Comparison of ENCODE assay signal across 35 cellular contexts in genomic region chr2:3025984-3026383, GRCh38.
"Had no signal": no experiment of that assay in that cellular context is flagged by ENCODE, and none has a peak within 500 bp of the region (broad histone marks: within the 10 kb centered on the region; RNA-seq: fewer than 3 reads in every experiment).

No MANE protein-coding gene starts in this region.

- H3K36me3 ChIP-seq: brain microvascular endothelial cell, cardiac muscle cell had no signal

- H3K27me3 ChIP-seq: brain microvascular endothelial cell, cardiac muscle cell had no signal

- H3K9me3 Mint-ChIP-seq: activated CD4-positive, alpha-beta memory T cell treated with anti-CD3 and anti-CD28 coated beads for 36 hours; activated naive CD4-positive, alpha-beta T cell treated with anti-CD3 and anti-CD28 coated beads for 36 hours; activated T-cell treated with anti-CD3 and anti-CD28 coated beads, Interleukin-2, amount 50 U/mL, for 4 hours; activated T-helper 1 cell treated with anti-CD3 and anti-CD28 coated beads, Interleukin-12 subunit alpha, Interleukin-12 subunit beta, Interleukin-2, Interleukin-4 antibody, amounts not matched to agents 30 ng/mL and 10 ng/mL and 1 ng/mL, durations not matched to agents 14 hours and 24 hours and 36 hours; central memory CD8-positive, alpha-beta T cell had no signal

- ATAC-seq: activated naive CD4-positive, alpha-beta T cell treated with anti-CD3 and anti-CD28 coated beads, Interleukin-2, amount 50 U/mL, for 72 hours; activated T-cell treated with anti-CD3 and anti-CD28 coated beads, Interleukin-2, amount 50 U/mL, for 4 hours; K562; PC-3 had no signal

- H3K4me1 Mint-ChIP-seq: activated B cell treated with CpG ODN at 0.5 μM for 24 hours; central memory CD8-positive, alpha-beta T cell had no signal

- H3K27ac ChIP-seq: brain microvascular endothelial cell, cardiac muscle cell, VCaP had no signal

- H3K4me3 Mint-ChIP-seq: activated B cell treated with CpG ODN at 0.5 μM for 24 hours; activated CD4-positive, alpha-beta memory T cell treated with anti-CD3 and anti-CD28 coated beads for 36 hours; activated naive CD4-positive, alpha-beta T cell treated with anti-CD3 and anti-CD28 coated beads for 36 hours; activated T-cell treated with anti-CD3 and anti-CD28 coated beads, Interleukin-2, amount 50 U/mL, for 4 hours; activated T-helper 1 cell treated with anti-CD3 and anti-CD28 coated beads, Interleukin-12 subunit alpha, Interleukin-12 subunit beta, Interleukin-2, Interleukin-4 antibody, amounts not matched to agents 30 ng/mL and 10 ng/mL and 1 ng/mL, durations not matched to agents 14 hours and 24 hours and 36 hours; central memory CD8-positive, alpha-beta T cell had no signal

- H3K4me3 ChIP-seq: cardiac muscle cell, K562 had no signal

- H3K27ac Mint-ChIP-seq: activated B cell treated with CpG ODN at 0.5 μM for 24 hours; activated CD4-positive, alpha-beta memory T cell treated with anti-CD3 and anti-CD28 coated beads for 36 hours; activated naive CD4-positive, alpha-beta T cell treated with anti-CD3 and anti-CD28 coated beads for 36 hours; activated naive CD4-positive, alpha-beta T cell treated with anti-CD3 and anti-CD28 coated beads, Interleukin-2, amount 50 U/mL, for 72 hours; activated T-helper 1 cell treated with anti-CD3 and anti-CD28 coated beads, Interleukin-12 subunit alpha, Interleukin-12 subunit beta, Interleukin-2, Interleukin-4 antibody, amounts not matched to agents 30 ng/mL and 10 ng/mL and 1 ng/mL, durations not matched to agents 14 hours and 24 hours and 36 hours had no signal

- DNase-seq: activated B cell treated with CpG ODN at 0.5 μM for 24 hours; activated CD4-positive, alpha-beta memory T cell treated with anti-CD3 and anti-CD28 coated beads for 36 hours; activated CD4-positive, alpha-beta T cell treated with anti-CD3 and anti-CD28 coated beads for 4 hours; activated CD4-positive, alpha-beta T cell treated with anti-CD3 and anti-CD28 coated beads, Interleukin-2, amount 50 U/mL, for 1 hour; activated CD4-positive, CD25-positive, alpha-beta regulatory T cell treated with anti-CD3 and anti-CD28 coated beads, Interleukin-2, amount 50 U/mL, for 72 hours; activated CD8-positive, alpha-beta memory T cell treated with anti-CD3 and anti-CD28 coated beads, Interleukin-2, amount 50 U/mL, for 4 hours; activated gamma-delta T cell treated with Interleukin-2 at 50 U/mL for 16 hours; activated naive CD4-positive, alpha-beta T cell treated with anti-CD3 and anti-CD28 coated beads for 36 hours; activated T-cell treated with anti-CD3 and anti-CD28 coated beads for 4 hours; activated T-cell treated with anti-CD3 and anti-CD28 coated beads, Interleukin-2, amount 50 U/mL, for 4 hours; amniotic stem cell; aorta; brain microvascular endothelial cell; IMR-90; NCI-H1105 treated with DMSO at 0.1 percent for 48 hours; NCI-H1436; NCI-H1694; NCI-H1930; NCI-H2081 treated with DMSO at 0.1 percent for 48 hours; NCI-H226; NCI-H69; NCI-H82; NK-92 treated with Interleukin-12 subunit alpha and Interleukin-12 subunit beta, amount 100 ng/mL, for 24 hours; PC-3; Right ventricle myocardium superior; SW 1271; T-helper 1 cell; T-helper 2 cell; T-helper 9 cell had no signal

- H3K36me3 Mint-ChIP-seq: activated CD4-positive, alpha-beta memory T cell treated with anti-CD3 and anti-CD28 coated beads for 36 hours; activated naive CD4-positive, alpha-beta T cell treated with anti-CD3 and anti-CD28 coated beads, Interleukin-2, amount 50 U/mL, for 72 hours had no signal

- FAIRE-seq: K562 had no signal
